8 cellular contexts compared by ENCODE assay signal in genomic region chr11:9264381-9265210, GRCh38. TPM values are rescaled to one million over a fixed set of nuclear protein-coding genes. Genes with fewer than 3 reads are reported as not detected.
DNase-seq lines count a peak whose midpoint lies in the region; ATAC-seq, FAIRE-seq and TF ChIP-seq lines count a peak whose summit lies in the region.

No MANE protein-coding gene starts in this region.

- no peaks in the 10 kb centered on the region for H3K27me3 ChIP-seq in Caco-2 (replicated peaks; ENCODE audit: control insufficient read depth, insufficient read depth, low read length)
- no peaks in the 10 kb centered on the region; a peak in 1 of 5 replicates for H3K27me3 ChIP-seq in HepG2 (ENCODE audit: control insufficient read depth in 1 of 2, insufficient read depth in 2 of 2, low read length in 2 of 2)

- intact Hi-C loops in Caco-2 (cut with micrococcal nuclease; ENCODE audit: unreplicated experiment), result loop anchor here (5.0 kb wide), 2 partner anchors 98 to 247 kb away; no protein-coding TSS in a partner anchor
- intact Hi-C loops in HepG2 (cut with micrococcal nuclease; ENCODE audit: unreplicated experiment), result loop anchor here (5.0 to 10.0 kb wide), 3 partner anchors 48 to 120 kb away; partner anchors contain the start of genes IPO7 and TMEM41B

- no peaks in the 10 kb centered on the region for H3K9me3 Mint-ChIP-seq in Caco-2 (ENCODE audit: unreplicated experiment)

- POLR2A ChIA-PET in Caco-2 (lab: Charles Lee), result interaction anchor here (0.6 to 1.9 kb wide), 10 partner anchors 10 to 308 kb away, joined by 3 to 10 read pairs (median 4); partner anchors contain the start of gene ZNF143
- POLR2A ChIA-PET in HepG2 (lab: Yijun Ruan, JAX), result interaction anchor here (0.7 to 3.1 kb wide), 14 partner anchors 7 to 197 kb away, joined by 3 to 23 read pairs (median 4); partner anchors contain the start of genes IPO7, TMEM41B and ZNF143

- no peak for TF ChIP-seq RAD21 in HepG2 (CRISPR knock-in tag; IDR thresholded peaks at IDR 0.05)

- BruUV-seq in Caco-2 (replicated peaks; lab: Mats Ljungman, UMichigan) (no TSS peak), HepG2 (replicated peaks; lab: Mats Ljungman, UMichigan) (no TSS peak)

- peak in 1 of 2 experiments; percentile 52 for DNase-seq in Caco-2
- peak; percentile 89 for DNase-seq in KBM-7
- peak; percentile 78 for DNase-seq in dermis blood vessel endothelial cell
- DNase-seq in HepG2 (ENCODE audit: low spot score), result no peak
- peak; percentile 40 for DNase-seq in stimulated activated CD4-positive, alpha-beta T cell treated with anti-CD3 and anti-CD28 coated beads, Interleukin-4, amount 100 ng/mL, for 1 hour
- DNase-seq in SHP77 (lab: John Stamatoyannopoulos, UW), result no peak

- peak overlapping the region; percentile 88 for H3K9ac ChIP-seq in HepG2 (ENCODE audit: insufficient read depth, low read depth, low read length)

- H3K4me3 ChIP-seq in Caco-2 (ENCODE audit: low read depth, low read length), result peak overlapping the region; percentile 83
- peak overlapping the region; percentile 86 for H3K4me3 ChIP-seq in WI38 (ENCODE audit: low read depth, low read length)
- H3K4me3 ChIP-seq in HepG2 (replicated peaks in 1 of 3; ENCODE audit: insufficient read depth in 1 of 3, low read depth in 2 of 3, low read length in 3 of 3), result peak overlapping the region; percentile 87 to 96 (median 94)

- TF ChIP-seq CTCF in Caco-2 (IDR thresholded peaks at IDR 0.05; ENCODE audit: insufficient read depth in 1 of 2, low read depth in 1 of 2, low read length in 1 of 2, severe bottlenecking in 1 of 2, unreplicated experiment in 1 of 2) (no peak), WI38 (IDR thresholded peaks at IDR 0.05; ENCODE audit: low read depth, low read length) (no peak), HepG2 (CRISPR knock-in tag; IDR thresholded peaks at IDR 0.05) (no peak)

- CTCF ChIA-PET in Caco-2 (lab: Charles Lee) (interaction anchor here (0.6 to 1.7 kb wide), 4 partner anchors 59 to 515 kb away, joined by 3 to 8 read pairs (median 4); no protein-coding TSS in a partner anchor), HepG2 (lab: Yijun Ruan, JAX; ENCODE audit: low intra/inter-chr PET ratio, low total read pairs) (no interaction called here)

- H2AFZ ChIP-seq in HepG2 (ENCODE audit: low read length), result no peak overlapping the region

- H3K4me2 ChIP-seq in HepG2 (ENCODE audit: low read depth, low read length), result peak overlapping the region; percentile 69

- WGBS in HepG2 (ENCODE audit: low lambda C conversion rate), result 2% methylated on average over 15 of the region's 75 CpGs

- ATAC-seq in GM21529 (IDR thresholded peaks at IDR 0.05; ENCODE audit: unreplicated experiment), result peak; percentile 14
- peak; percentile 9 for ATAC-seq in HepG2

- H3K9me3 ChIP-seq in Caco-2 (no peaks in the 10 kb centered on the region), HepG2 (ENCODE audit: low read length) (no peaks in the 10 kb centered on the region)

- no peak for FAIRE-seq in HepG2 (lab: Jason Lieb, UNC)

- peaks cover 38% of the 10 kb centered on the region for H4K20me1 ChIP-seq in HepG2 (ENCODE audit: insufficient read depth, low read length)

- peaks cover 42% of the 10 kb centered on the region for H3K4me1 Mint-ChIP-seq in Caco-2 (ENCODE audit: low read depth, unreplicated experiment)

- TF ChIP-seq EP300 in HepG2 (IDR thresholded peaks at IDR 0.05; ENCODE audit: low read depth in 2 of 2, low read length in 2 of 2) (no peak), HepG2 (CRISPR knock-in tag; IDR thresholded peaks at IDR 0.05; ENCODE audit: borderline replicate concordance) (no peak)

- no peaks in the 10 kb centered on the region for H3K27me3 Mint-ChIP-seq in Caco-2 (ENCODE audit: insufficient read depth, unreplicated experiment)

- H3K4me1 ChIP-seq in Caco-2 (peaks cover 26% of the 10 kb centered on the region), HepG2 (ENCODE audit: insufficient read depth, low read length) (peaks cover 55% of the 10 kb centered on the region)

- H3K27ac Mint-ChIP-seq in Caco-2 (ENCODE audit: unreplicated experiment), result peak overlapping the region; percentile 95

- H3K36me3 Mint-ChIP-seq in Caco-2 (ENCODE audit: insufficient read depth, unreplicated experiment), result peaks cover 23% of the 10 kb centered on the region

- H3K27ac ChIP-seq in HepG2 (ENCODE audit: extremely low read length, insufficient read depth, low read length), result peak overlapping the region; percentile 74

- H3K36me3 ChIP-seq in Caco-2 (ENCODE audit: control insufficient read depth, insufficient read depth, low read length) (no peaks in the 10 kb centered on the region), HepG2 (replicated peaks in 1 of 2; ENCODE audit: control insufficient read depth in 1 of 2, insufficient read depth in 2 of 2, low read length in 2 of 2) (no peaks in the 10 kb centered on the region)

- in situ Hi-C loops in KBM-7 (cut with MboI; ENCODE audit: low pct_unique_long_range_greater_than_20kb, low sequenced_read_pairs) (no loop called here), HepG2 (cut with HindIII; ENCODE audit: extremely low pct_ligation_motif_present, low pct_unique_long_range_greater_than_20kb) (no loop called here)

- peaks cover 47% of the 10 kb centered on the region for H3K79me2 ChIP-seq in HepG2 (ENCODE audit: insufficient read depth, low read length)

- no peak for TF ChIP-seq POLR2A in HepG2 (IDR thresholded peaks at IDR 0.05; ENCODE audit: insufficient read depth in 1 of 2, low read depth in 2 of 2, low read length in 2 of 2)

- H3K4me3 Mint-ChIP-seq in Caco-2 (ENCODE audit: unreplicated experiment), result peak overlapping the region; percentile 94

TF ChIP-seq in HepG2, 621 proteins besides CTCF, POLR2A, EP300 and RAD21 (continues in another document):
- TF ChIP-seq ATF7-NPFF (CRISPR knock-in tag; IDR thresholded peaks at IDR 0.05; ENCODE audit: low read depth) (0 out of 2 replicates have a peak, but pooled peaks have one; percentile 0), AGO1 (IDR thresholded peaks at IDR 0.05; ENCODE audit: low read depth, low read length, poor library complexity, severe bottlenecking) (peak; percentile 17)

RNA-seq across cellular contexts. Expression of gene DENND5A, which starts 0.6 kb away (rescaled TPM):
- total RNA-seq in Caco-2 (2022) (54.3 and 58.0 TPM in 2 replicates), dermis blood vessel endothelial cell (146 and 195 TPM in 2 replicates), HepG2 (2016; rRNA removed; fragmentation: Illumina TruSeq; extraction: Trizol) (57.7 and 63.3 TPM in 2 replicates)
- total RNA-seq in HepG2 (2016; cell fraction: cytosol; rRNA removed; fragmentation: Illumina TruSeq; extraction: Trizol; ENCODE audit: low read depth), result 50.7 and 55.3 TPM in 2 replicates
- total RNA-seq in HepG2 (2016; cell fraction: insoluble cytoplasmic fraction; rRNA removed; fragmentation: Illumina TruSeq; extraction: Trizol), result 49.9 and 57.0 TPM in 2 replicates
- total RNA-seq in HepG2 (2016; cell fraction: membrane; rRNA removed; fragmentation: Illumina TruSeq; extraction: Trizol), result 72.0 and 73.6 TPM in 2 replicates
- 57.7 and 69.2 TPM in 2 replicates for total RNA-seq in HepG2 (2016; cell fraction: nucleus; rRNA removed; fragmentation: Illumina TruSeq; extraction: Trizol)
- 145 and 158 TPM in 2 replicates for polyA plus RNA-seq in HepG2 (2011; rRNA removed)
- 107 and 120 TPM in 2 replicates for polyA plus RNA-seq in HepG2 (2011; cell fraction: cytosol; rRNA removed)
- polyA plus RNA-seq in HepG2 (2011; cell fraction: nucleus; rRNA removed), result 235 and 247 TPM in 2 replicates
- polyA plus RNA-seq in HepG2 (2012), result 46.6 and 55.7 TPM in 2 replicates
- polyA plus RNA-seq in HepG2 (2016; cell fraction: cytosol; fragmentation: Illumina TruSeq; extraction: Trizol; ENCODE audit: low read depth), result 9.6 and 10.6 TPM in 2 replicates
- polyA plus RNA-seq in HepG2 (2016; cell fraction: insoluble cytoplasmic fraction; fragmentation: Illumina TruSeq; extraction: Trizol; ENCODE audit: low read depth), result 47.8 and 51.4 TPM in 2 replicates
- polyA plus RNA-seq in HepG2 (2016; cell fraction: membrane; fragmentation: Illumina TruSeq; extraction: Trizol; ENCODE audit: low read depth), result 34.7 and 37.8 TPM in 2 replicates
- 69.5 and 73.3 TPM in 2 replicates for polyA plus RNA-seq in HepG2 (2016; cell fraction: nucleus; fragmentation: Illumina TruSeq; extraction: Trizol; ENCODE audit: insufficient read depth, low read depth)
- 364 and 452 TPM in 2 replicates for polyA minus RNA-seq in HepG2 (2011; rRNA and poly(A)+ RNA removed; ENCODE audit: low replicate concordance)
- polyA minus RNA-seq in HepG2 (2011; cell fraction: cytosol; rRNA and poly(A)+ RNA removed), result 57.6 and 73.9 TPM in 2 replicates
- polyA minus RNA-seq in HepG2 (2011; cell fraction: nucleus; rRNA and poly(A)+ RNA removed), result 178 and 232 TPM in 2 replicates

RNA-seq across cellular contexts. Expression of gene TMEM41B, which starts 49.8 kb away (rescaled TPM):
- total RNA-seq in Caco-2 (2022) (103 and 110 TPM in 2 replicates), dermis blood vessel endothelial cell (33.8 and 48.2 TPM in 2 replicates), HepG2 (2016; rRNA removed; fragmentation: Illumina TruSeq; extraction: Trizol) (18.8 and 36.8 TPM in 2 replicates)
- total RNA-seq in HepG2 (2016; cell fraction: cytosol; rRNA removed; fragmentation: Illumina TruSeq; extraction: Trizol; ENCODE audit: low read depth), result 6.1 and 7.4 TPM in 2 replicates
- 18.2 and 37.3 TPM in 2 replicates for total RNA-seq in HepG2 (2016; cell fraction: insoluble cytoplasmic fraction; rRNA removed; fragmentation: Illumina TruSeq; extraction: Trizol)
- 8.3 and 10.7 TPM in 2 replicates for total RNA-seq in HepG2 (2016; cell fraction: membrane; rRNA removed; fragmentation: Illumina TruSeq; extraction: Trizol)
- 46.8 and 49.9 TPM in 2 replicates for total RNA-seq in HepG2 (2016; cell fraction: nucleus; rRNA removed; fragmentation: Illumina TruSeq; extraction: Trizol)
- 48.1 and 48.4 TPM in 2 replicates for polyA plus RNA-seq in HepG2 (2011; rRNA removed)
- 13.9 and 25.1 TPM in 2 replicates for polyA plus RNA-seq in HepG2 (2011; cell fraction: cytosol; rRNA removed)
- polyA plus RNA-seq in HepG2 (2011; cell fraction: nucleus; rRNA removed), result 69.1 and 76.5 TPM in 2 replicates
- polyA plus RNA-seq in HepG2 (2012), result 31.0 and 36.5 TPM in 2 replicates
- 1.7 and 2.1 TPM in 2 replicates for polyA plus RNA-seq in HepG2 (2016; cell fraction: cytosol; fragmentation: Illumina TruSeq; extraction: Trizol; ENCODE audit: low read depth)
- polyA plus RNA-seq in HepG2 (2016; cell fraction: insoluble cytoplasmic fraction; fragmentation: Illumina TruSeq; extraction: Trizol; ENCODE audit: low read depth), result 13.1 and 14.1 TPM in 2 replicates
- polyA plus RNA-seq in HepG2 (2016; cell fraction: membrane; fragmentation: Illumina TruSeq; extraction: Trizol; ENCODE audit: low read depth), result 3.2 and 4.1 TPM in 2 replicates
- 88.7 and 89.2 TPM in 2 replicates for polyA plus RNA-seq in HepG2 (2016; cell fraction: nucleus; fragmentation: Illumina TruSeq; extraction: Trizol; ENCODE audit: insufficient read depth, low read depth)
- 21.1 and 32.0 TPM in 2 replicates for polyA minus RNA-seq in HepG2 (2011; rRNA and poly(A)+ RNA removed; ENCODE audit: low replicate concordance)
- polyA minus RNA-seq in HepG2 (2011; cell fraction: cytosol; rRNA and poly(A)+ RNA removed), result 20.0 and 28.9 TPM in 2 replicates
- polyA minus RNA-seq in HepG2 (2011; cell fraction: nucleus; rRNA and poly(A)+ RNA removed), result 66.4 and 70.9 TPM in 2 replicates

Comparison
In these comparisons a context has a peak if more than half of its experiments do, and no peak if none do; other contexts are left out.
1. DNase-seq: peak in KBM-7 (single experiment), dermis blood vessel endothelial cell (single experiment) and stimulated activated CD4-positive, alpha-beta T cell treated with anti-CD3 and anti-CD28 coated beads, Interleukin-4, amount 100 ng/mL, for 1 hour (single experiment); none in HepG2 (single experiment) and SHP77 (0 of 2).
2. Peak in every context shown above with its lines, with median percentiles within 50 percentile points of each other: H3K4me3 ChIP-seq.